ENCODE assay signal across 21 cellular contexts in the genomic region with DNA sequence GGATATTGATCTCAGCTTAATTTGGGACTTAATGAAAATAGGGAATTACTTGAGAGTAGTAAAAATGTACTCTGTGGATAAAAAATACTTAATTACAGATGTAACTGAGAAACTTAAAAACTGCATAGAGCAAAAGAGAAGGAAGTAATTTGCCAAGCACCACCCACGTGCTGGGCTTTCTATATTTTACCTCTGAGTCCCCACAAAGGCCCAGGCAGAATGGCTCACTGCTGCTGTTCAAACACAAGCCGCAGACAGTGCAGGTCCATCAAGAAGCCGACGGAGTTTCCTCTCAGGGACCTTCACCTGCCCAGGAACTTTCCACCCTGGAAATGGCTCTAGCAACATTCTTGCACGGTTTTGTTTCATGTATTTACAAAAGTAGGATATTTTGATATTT.
DNase-seq lines count a peak whose midpoint lies in the region; ATAC-seq and TF ChIP-seq lines count a peak whose summit lies in the region.
"Had no signal": no experiment of that assay in that cellular context is flagged by ENCODE, and none has a peak within 500 bp of the region (broad histone marks: within the 10 kb centered on the region; RNA-seq: fewer than 3 reads in every experiment).

No MANE protein-coding gene starts in this region.

- DNase-seq in CD4-positive, alpha-beta T cell: no peak
- DNase-seq in MV-4-11 (lab: John Stamatoyannopoulos, UW) (peak; percentile 3), immature natural killer cell (no peak), NCI-H2171 (lab: John Stamatoyannopoulos, UW) (no peak), lower lobe of right lung (no peak), HT-29 (ENCODE audit: low spot score) (no peak)
- DNase-seq: ACHN, C1 segment of cervical spinal cord, DMS79, GM23248, HCEC 1CT, KG1, NCI-H1694, NCI-H2081, NCI-H446 treated with DMSO at 0.1 percent for 48 hours, NCI-H526 treated with DMSO at 0.1 percent for 48 hours, PC-3, SHP77, SW 1271 had no signal

- peaks cover 29 to 44% (median 39%) of the 10 kb centered on the region in 11 experiments for H3K9me3 ChIP-seq in BLaER1 treated with 17β-estradiol and CSF1 and Interleukin-3, amounts not matched to agents 10 nM and 100 nM (replicated peaks in 1 of 11)
- H3K9me3 ChIP-seq in CD4-positive, alpha-beta T cell (ENCODE audit: control insufficient read depth, low read length): peaks cover 5% of the 10 kb centered on the region
- H3K9me3 ChIP-seq in lower lobe of right lung: peaks cover 13% of the 10 kb centered on the region

- no peak overlapping the region for H3K4me3 Mint-ChIP-seq in CD4-positive, alpha-beta T cell
- H3K4me3 Mint-ChIP-seq in immature natural killer cell: peak overlapping the region in 3 of 5 donors; percentile 15 to 47 (median 24)

- intact Hi-C loops in CD4-positive, alpha-beta T cell (cut with DNase I, micrococcal nuclease): no loop called here
- intact Hi-C loops in lower lobe of right lung (cut with DNase I): no loop called here

- no peaks in the 10 kb centered on the region for H3K27me3 Mint-ChIP-seq in CD4-positive, alpha-beta T cell
- peaks cover 2 to 5% (median 4%) of the 10 kb centered on the region in 3 donors for H3K27me3 Mint-ChIP-seq in immature natural killer cell (ENCODE audit: low read depth in 3 of 3)

- no peak for TF ChIP-seq CTCF in CD4-positive, alpha-beta T cell (IDR thresholded peaks at IDR 0.05)
- no peak for TF ChIP-seq CTCF in lower lobe of right lung (IDR thresholded peaks at IDR 0.05)

- POLR2A ChIA-PET in CD4-positive, alpha-beta T cell (lab: Charles Lee): interaction anchor here (0.8 kb wide), 1 partner anchor 15 kb away, joined by 3 read pairs; no protein-coding TSS in a partner anchor

- peaks cover 12% of the 10 kb centered on the region for H3K9me3 Mint-ChIP-seq in CD4-positive, alpha-beta T cell
- peaks cover 1 to 35% (median 15%) of the 10 kb centered on the region in 6 donors for H3K9me3 Mint-ChIP-seq in immature natural killer cell

- no peaks in the 10 kb centered on the region for H3K27me3 ChIP-seq in BLaER1 treated with 17β-estradiol and CSF1 and Interleukin-3, amounts not matched to agents 10 nM and 100 nM
- no peaks in the 10 kb centered on the region for H3K27me3 ChIP-seq in CD4-positive, alpha-beta T cell (ENCODE audit: control insufficient read depth, insufficient read depth, low read length)
- no peaks in the 10 kb centered on the region for H3K27me3 ChIP-seq in lower lobe of right lung (ENCODE audit: low read depth)

- peaks cover 30 to 40% (median 37%) of the 10 kb centered on the region in 10 experiments for H3K4me1 ChIP-seq in BLaER1 treated with 17β-estradiol and CSF1 and Interleukin-3, amounts not matched to agents 10 nM and 100 nM
- no peaks in the 10 kb centered on the region for H3K4me1 ChIP-seq in lower lobe of right lung

- no peaks in the 10 kb centered on the region for H4K20me1 ChIP-seq in BLaER1 treated with 17β-estradiol and CSF1 and Interleukin-3, amounts not matched to agents 10 nM and 100 nM

- no peak overlapping the region for H3K4me3 ChIP-seq in BLaER1 treated with 17β-estradiol and CSF1 and Interleukin-3, amounts not matched to agents 10 nM and 100 nM
- no peak overlapping the region for H3K4me3 ChIP-seq in lower lobe of right lung
- H3K4me3 ChIP-seq: GM23248, SK-N-MC had no signal

- H3K4me1 Mint-ChIP-seq in CD4-positive, alpha-beta T cell (ENCODE audit: low read depth): peaks cover 17% of the 10 kb centered on the region
- peaks cover 23 to 26% of the 10 kb centered on the region in 2 donors for H3K4me1 Mint-ChIP-seq in immature natural killer cell

- no peak for ATAC-seq in CD4-positive, alpha-beta T cell (ENCODE audit: poor library complexity)
- ATAC-seq in lower lobe of right lung: no peak
- ATAC-seq: PC-3 had no signal

- no peak overlapping the region for H3K9ac ChIP-seq in BLaER1 treated with 17β-estradiol and CSF1 and Interleukin-3, amounts not matched to agents 10 nM and 100 nM
- H3K9ac ChIP-seq: GM23248 had no signal

- H3K36me3 ChIP-seq in BLaER1 treated with 17β-estradiol and CSF1 and Interleukin-3, amounts not matched to agents 10 nM and 100 nM: peaks cover 0 to 5% (median 0%) of the 10 kb centered on the region in 11 experiments; a peak in 2 of 22 replicates
- no peaks in the 10 kb centered on the region for H3K36me3 ChIP-seq in lower lobe of right lung

- H3K27ac Mint-ChIP-seq in CD4-positive, alpha-beta T cell: peak overlapping the region; percentile 35
- H3K27ac Mint-ChIP-seq in immature natural killer cell: peak overlapping the region in 1 of 6 donors; percentile 58

- peak overlapping the region; percentile 39 to 64 (median 56); a peak in 20 of 22 replicates for H3K4me2 ChIP-seq in BLaER1 treated with 17β-estradiol and CSF1 and Interleukin-3, amounts not matched to agents 10 nM and 100 nM

- H3K27ac ChIP-seq in BLaER1 treated with 17β-estradiol and CSF1 and Interleukin-3, amounts not matched to agents 10 nM and 100 nM: no peak overlapping the region
- H3K27ac ChIP-seq in CD4-positive, alpha-beta T cell (ENCODE audit: low read depth, low read length): no peak overlapping the region
- H3K27ac ChIP-seq in lower lobe of right lung: no peak overlapping the region
- H3K27ac ChIP-seq: GM23248, SK-N-MC had no signal

- CTCF ChIA-PET in CD4-positive, alpha-beta T cell (lab: Charles Lee): no interaction called here

- no peaks in the 10 kb centered on the region for H3K36me3 Mint-ChIP-seq in CD4-positive, alpha-beta T cell (ENCODE audit: low read depth)
- peaks cover 0 to 24% (median 4%) of the 10 kb centered on the region in 3 donors for H3K36me3 Mint-ChIP-seq in immature natural killer cell
